19 cellular contexts compared by ENCODE assay signal in the genomic region with DNA sequence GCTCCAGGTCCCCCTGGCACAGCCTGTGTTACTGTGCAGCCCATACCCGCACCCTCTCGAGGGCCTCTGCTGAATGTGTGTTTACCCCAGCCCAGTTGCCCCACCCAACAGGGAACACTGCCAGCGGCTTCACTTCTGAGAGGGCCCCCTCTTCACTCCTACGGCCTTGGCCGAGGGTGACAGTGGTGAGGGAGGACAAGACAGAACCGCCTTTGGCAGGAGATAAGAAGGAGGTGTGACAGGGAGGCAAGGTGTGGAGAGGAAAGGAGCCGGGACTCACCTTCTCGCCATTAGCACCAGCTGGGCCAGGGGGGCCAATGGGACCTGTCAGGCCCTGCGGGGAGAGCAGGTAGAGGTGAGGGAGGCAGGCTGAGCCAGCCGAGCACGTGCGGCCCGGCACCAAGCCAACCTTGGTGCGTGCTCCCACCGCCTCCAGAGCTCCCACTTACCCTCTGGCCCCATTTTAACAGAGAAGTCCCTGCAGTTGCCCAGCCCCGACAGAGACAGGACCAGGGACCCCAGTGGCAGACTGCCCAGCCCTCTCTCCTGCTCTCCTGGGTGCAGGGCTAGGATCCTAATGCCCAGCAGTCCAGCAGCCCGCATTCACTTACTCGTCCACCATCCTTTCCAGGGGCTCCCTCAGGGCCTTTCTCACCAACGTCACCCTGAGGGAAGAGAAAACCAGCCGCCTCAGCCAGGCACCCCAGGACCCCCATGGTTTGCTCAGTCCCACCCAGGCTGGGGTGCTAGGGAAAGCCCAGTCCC. TPM values are rescaled to one million over a fixed set of nuclear protein-coding genes. Genes with fewer than 3 reads are reported as not detected.
"Had no signal": no experiment of that assay in that cellular context is flagged by ENCODE, and none has a peak within 500 bp of the region (broad histone marks: within the 10 kb centered on the region; RNA-seq: fewer than 3 reads in every experiment).

No MANE protein-coding gene starts in this region.

- H3K79me2 ChIP-seq: parathyroid adenoma had no signal

- H3K4me1 ChIP-seq: gastrocnemius medialis, parathyroid adenoma, sigmoid colon had no signal

- H3K27me3 ChIP-seq: gastrocnemius medialis, sigmoid colon had no signal

- H3K4me1 Mint-ChIP-seq: activated naive CD4-positive, alpha-beta T cell treated with anti-CD3 and anti-CD28 coated beads, Interleukin-2, amount 10 ng/mL, durations not matched to agents 7 days and 5 days; central memory CD8-positive, alpha-beta T cell had no signal

- H3K36me3 Mint-ChIP-seq: activated naive CD4-positive, alpha-beta T cell treated with anti-CD3 and anti-CD28 coated beads, Interleukin-2, amount 10 ng/mL, durations not matched to agents 7 days and 5 days; naive thymus-derived CD8-positive, alpha-beta T cell had no signal

- H3K9me3 Mint-ChIP-seq: activated CD4-positive, alpha-beta T cell treated with anti-CD3 and anti-CD28 coated beads, Interleukin-2, amount 10 ng/mL, durations not matched to agents 24 days and 14 days; activated CD8-positive, alpha-beta T cell treated with anti-CD3 and anti-CD28 coated beads for 36 hours; activated naive CD4-positive, alpha-beta T cell treated with anti-CD3 and anti-CD28 coated beads, Interleukin-2, amount 10 ng/mL, durations not matched to agents 7 days and 5 days; central memory CD8-positive, alpha-beta T cell; naive thymus-derived CD8-positive, alpha-beta T cell; T-helper 1 cell treated with Interleukin-12 subunit alpha and Interleukin-12 subunit beta and Interleukin-4 antibody, amounts not matched to agents 30 μg/mL and 1 μg/mL, for 36 hours had no signal

- H3K4me3 ChIP-seq: gastrocnemius medialis, sigmoid colon had no signal

- H3K4me3 Mint-ChIP-seq: activated CD4-positive, alpha-beta T cell treated with anti-CD3 and anti-CD28 coated beads, Interleukin-2, amount 10 ng/mL, durations not matched to agents 24 days and 14 days; activated CD8-positive, alpha-beta T cell treated with anti-CD3 and anti-CD28 coated beads for 36 hours; activated naive CD4-positive, alpha-beta T cell treated with anti-CD3 and anti-CD28 coated beads, Interleukin-2, amount 10 ng/mL, durations not matched to agents 7 days and 5 days; central memory CD8-positive, alpha-beta T cell; naive thymus-derived CD8-positive, alpha-beta T cell; T-helper 1 cell treated with Interleukin-12 subunit alpha and Interleukin-12 subunit beta and Interleukin-4 antibody, amounts not matched to agents 30 μg/mL and 1 μg/mL, for 36 hours had no signal

- H3K36me3 ChIP-seq: gastrocnemius medialis, sigmoid colon had no signal

- H3K27ac Mint-ChIP-seq: activated CD4-positive, alpha-beta T cell treated with anti-CD3 and anti-CD28 coated beads, Interleukin-2, amount 10 ng/mL, durations not matched to agents 24 days and 14 days; activated CD8-positive, alpha-beta T cell treated with anti-CD3 and anti-CD28 coated beads for 36 hours; activated naive CD4-positive, alpha-beta T cell treated with anti-CD3 and anti-CD28 coated beads, Interleukin-2, amount 10 ng/mL, durations not matched to agents 7 days and 5 days; T-helper 1 cell treated with Interleukin-12 subunit alpha and Interleukin-12 subunit beta and Interleukin-4 antibody, amounts not matched to agents 30 μg/mL and 1 μg/mL, for 36 hours had no signal

- ATAC-seq: activated CD8-positive, alpha-beta T cell treated with anti-CD3 and anti-CD28 coated beads for 36 hours; gastrocnemius medialis; left ventricle myocardium superior; naive thymus-derived CD8-positive, alpha-beta T cell had no signal

- DNase-seq: activated CD4-positive, alpha-beta T cell treated with anti-CD3 and anti-CD28 coated beads, Interleukin-2, amount 10 ng/mL, durations not matched to agents 24 days and 14 days; activated CD8-positive, alpha-beta T cell treated with anti-CD3 and anti-CD28 coated beads for 36 hours; activated effector memory CD4-positive, alpha-beta T cell treated with Interleukin-2 at 50 U/mL for 16 hours; activated naive CD4-positive, alpha-beta T cell treated with anti-CD3 and anti-CD28 coated beads, Interleukin-2, amount 10 ng/mL, durations not matched to agents 7 days and 5 days; activated T-cell treated with anti-CD3 and anti-CD28 coated beads, Interleukin-2, amount 50 U/mL, for 48 hours; cortex of kidney; gastrocnemius medialis; head of caudate nucleus; left ventricle myocardium superior; mesenchymal stem cell; sigmoid colon; stimulated activated CD4-positive, alpha-beta T cell treated with anti-CD3 and anti-CD28 coated beads, Interleukin-1b, Interleukin-23, amount 100 ng/mL, for 48 hours; stimulated activated CD8-positive, alpha-beta memory T cell treated with anti-CD3 and anti-CD28 coated beads, Interleukin-4, amount 100 ng/mL, for 48 hours; stimulated activated naive CD4-positive, alpha-beta T cell had no signal

- H3K9me3 ChIP-seq: gastrocnemius medialis, sigmoid colon had no signal

- H3K9ac ChIP-seq: parathyroid adenoma had no signal

- H2AFZ ChIP-seq: parathyroid adenoma had no signal

- H3K27ac ChIP-seq: gastrocnemius medialis, parathyroid adenoma, sigmoid colon had no signal

RNA-seq across cellular contexts. Expression of a gene that starts 22.6 kb away (rescaled TPM):
- total RNA-seq: aorta, gastrocnemius medialis, sigmoid colon had no signal
- polyA plus RNA-seq: aorta; naive thymus-derived CD8-positive, alpha-beta T cell had no signal
